In the genomic region with DNA sequence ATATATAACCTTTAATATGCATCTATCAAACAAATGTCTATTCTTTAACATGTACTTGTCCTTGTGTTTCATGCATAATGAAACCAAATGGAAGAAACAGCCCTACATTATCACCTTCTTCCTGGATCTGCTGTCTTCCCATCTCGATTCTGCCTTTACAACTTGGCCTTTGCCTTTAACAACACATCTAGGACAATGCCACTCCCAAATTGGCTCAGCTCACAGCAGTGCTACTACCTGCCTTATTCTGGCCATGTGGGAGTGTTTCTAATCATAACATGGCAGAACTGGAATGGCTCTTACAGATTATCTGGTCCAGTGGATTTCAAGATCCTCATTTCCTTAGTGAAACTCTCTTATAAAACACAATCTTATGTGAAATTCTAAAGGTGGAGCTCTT, we compare ENCODE assay signal across 22 cellular contexts.
"Had no signal": no experiment of that assay in that cellular context is flagged by ENCODE, and none has a peak within 500 bp of the region (broad histone marks: within the 10 kb centered on the region; RNA-seq: fewer than 3 reads in every experiment).

No MANE protein-coding gene starts in this region.

- H3K27me3 ChIP-seq: MG63 had no signal

- H3K9me3 ChIP-seq: MG63 had no signal

- DNase-seq: IMR-90; Karpas-422; KG1; MG63; NCI-H1092; NCI-H1105 treated with DMSO at 0.1 percent for 48 hours; NCI-H1417 treated with DMSO at 0.1 percent for 48 hours; NCI-H146; NCI-H1694 treated with DMSO at 0.1 percent for 48 hours; NCI-H1930; NCI-H2081 treated with DMSO at 0.1 percent for 48 hours; NCI-H2171; NCI-H226; NCI-H446; NCI-H510A; NCI-H524 treated with DMSO at 0.1 percent for 48 hours; NK-92 treated with Interleukin-12 subunit alpha and Interleukin-12 subunit beta, amount 100 ng/mL, for 24 hours; PC-3; SHP77 had no signal

- H3K27ac ChIP-seq: RWPE1 had no signal

- ATAC-seq: Panc1, PC-3, SK-N-SH treated with all-trans-retinoic acid at 6 μM for 48 hours had no signal

- H3K36me3 ChIP-seq: MG63 had no signal

- H3K4me3 ChIP-seq: MG63 had no signal
